1 cellular context compared by ENCODE assay signal in the genomic region with DNA sequence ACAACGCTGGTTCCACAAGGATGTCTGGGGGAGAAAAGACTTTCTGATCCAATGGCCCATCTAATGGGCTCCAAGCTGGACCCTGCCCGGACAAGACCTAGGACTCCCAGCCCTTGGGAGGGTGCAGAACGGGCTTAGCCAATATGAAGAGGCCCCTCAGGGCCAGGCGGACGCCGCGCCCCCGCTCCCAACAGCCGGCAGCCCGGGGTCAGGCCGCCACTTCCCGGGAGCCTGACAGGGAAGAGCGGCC.
TF ChIP-seq lines count a peak whose summit lies in the region.

No MANE protein-coding gene starts in this region.

TF ChIP-seq in HepG2, 621 proteins besides CTCF, POLR2A, EP300 and RAD21 (continued from another document and continues in another):
- TF ChIP-seq, protein P1, sequence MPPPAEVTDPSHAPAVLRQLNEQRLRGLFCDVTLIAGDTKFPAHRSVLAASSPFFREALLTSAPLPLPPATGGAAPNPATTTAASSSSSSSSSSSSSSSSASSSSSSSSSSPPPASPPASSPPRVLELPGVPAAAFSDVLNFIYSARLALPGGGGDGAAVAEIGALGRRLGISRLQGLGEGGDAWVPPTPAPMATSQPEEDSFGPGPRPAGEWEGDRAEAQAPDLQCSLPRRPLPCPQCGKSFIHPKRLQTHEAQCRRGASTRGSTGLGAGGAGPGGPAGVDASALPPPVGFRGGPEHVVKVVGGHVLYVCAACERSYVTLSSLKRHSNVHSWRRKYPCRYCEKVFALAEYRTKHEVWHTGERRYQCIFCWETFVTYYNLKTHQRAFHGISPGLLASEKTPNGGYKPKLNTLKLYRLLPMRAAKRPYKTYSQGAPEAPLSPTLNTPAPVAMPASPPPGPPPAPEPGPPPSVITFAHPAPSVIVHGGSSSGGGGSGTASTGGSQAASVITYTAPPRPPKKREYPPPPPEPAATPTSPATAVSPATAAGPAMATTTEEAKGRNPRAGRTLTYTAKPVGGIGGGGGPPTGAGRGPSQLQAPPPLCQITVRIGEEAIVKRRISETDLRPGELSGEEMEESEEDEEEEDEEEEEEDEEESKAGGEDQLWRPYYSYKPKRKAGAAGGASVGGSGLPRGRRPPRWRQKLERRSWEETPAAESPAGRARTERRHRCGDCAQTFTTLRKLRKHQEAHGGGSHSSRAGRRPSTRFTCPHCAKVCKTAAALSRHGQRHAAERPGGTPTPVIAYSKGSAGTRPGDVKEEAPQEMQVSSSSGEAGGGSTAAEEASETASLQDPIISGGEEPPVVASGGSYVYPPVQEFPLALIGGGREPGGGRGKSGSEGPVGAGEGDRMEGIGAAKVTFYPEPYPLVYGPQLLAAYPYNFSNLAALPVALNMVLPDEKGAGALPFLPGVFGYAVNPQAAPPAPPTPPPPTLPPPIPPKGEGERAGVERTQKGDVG (CRISPR knock-in tag; IDR thresholded peaks at IDR 0.05; ENCODE audit: borderline replicate concordance), result no peak
- TF ChIP-seq ZNF121 (CRISPR knock-in tag; IDR thresholded peaks at IDR 0.05), result no peak
- TF ChIP-seq AHR (CRISPR knock-in tag; IDR thresholded peaks at IDR 0.05), result no peak
- TF ChIP-seq ZNF446 (CRISPR knock-in tag; IDR thresholded peaks at IDR 0.05), result no peak
- no peak for TF ChIP-seq IKZF4 (CRISPR knock-in tag; IDR thresholded peaks at IDR 0.05; ENCODE audit: borderline replicate concordance, low read depth, not compliant biosample characterization)
- TF ChIP-seq TCF12 (IDR thresholded peaks at IDR 0.05), result no peak
- peak; percentile 14; the same call in 1 of the 2 replicates for TF ChIP-seq TCF12 (CRISPR knock-in tag; IDR thresholded peaks at IDR 0.05)
- TF ChIP-seq ZNF777 (CRISPR knock-in tag; IDR thresholded peaks at IDR 0.05), result no peak
- TF ChIP-seq GTF3A (CRISPR knock-in tag; conservative IDR thresholded peaks at IDR 0.05), result no peak
- TF ChIP-seq, protein P2, sequence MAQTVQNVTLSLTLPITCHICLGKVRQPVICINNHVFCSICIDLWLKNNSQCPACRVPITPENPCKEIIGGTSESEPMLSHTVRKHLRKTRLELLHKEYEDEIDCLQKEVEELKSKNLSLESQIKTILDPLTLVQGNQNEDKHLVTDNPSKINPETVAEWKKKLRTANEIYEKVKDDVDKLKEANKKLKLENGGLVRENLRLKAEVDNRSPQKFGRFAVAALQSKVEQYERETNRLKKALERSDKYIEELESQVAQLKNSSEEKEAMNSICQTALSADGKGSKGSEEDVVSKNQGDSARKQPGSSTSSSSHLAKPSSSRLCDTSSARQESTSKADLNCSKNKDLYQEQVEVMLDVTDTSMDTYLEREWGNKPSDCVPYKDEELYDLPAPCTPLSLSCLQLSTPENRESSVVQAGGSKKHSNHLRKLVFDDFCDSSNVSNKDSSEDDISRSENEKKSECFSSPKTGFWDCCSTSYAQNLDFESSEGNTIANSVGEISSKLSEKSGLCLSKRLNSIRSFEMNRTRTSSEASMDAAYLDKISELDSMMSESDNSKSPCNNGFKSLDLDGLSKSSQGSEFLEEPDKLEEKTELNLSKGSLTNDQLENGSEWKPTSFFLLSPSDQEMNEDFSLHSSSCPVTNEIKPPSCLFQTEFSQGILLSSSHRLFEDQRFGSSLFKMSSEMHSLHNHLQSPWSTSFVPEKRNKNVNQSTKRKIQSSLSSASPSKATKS (CRISPR knock-in tag; IDR thresholded peaks at IDR 0.05), result no peak
- TF ChIP-seq, protein P3, sequence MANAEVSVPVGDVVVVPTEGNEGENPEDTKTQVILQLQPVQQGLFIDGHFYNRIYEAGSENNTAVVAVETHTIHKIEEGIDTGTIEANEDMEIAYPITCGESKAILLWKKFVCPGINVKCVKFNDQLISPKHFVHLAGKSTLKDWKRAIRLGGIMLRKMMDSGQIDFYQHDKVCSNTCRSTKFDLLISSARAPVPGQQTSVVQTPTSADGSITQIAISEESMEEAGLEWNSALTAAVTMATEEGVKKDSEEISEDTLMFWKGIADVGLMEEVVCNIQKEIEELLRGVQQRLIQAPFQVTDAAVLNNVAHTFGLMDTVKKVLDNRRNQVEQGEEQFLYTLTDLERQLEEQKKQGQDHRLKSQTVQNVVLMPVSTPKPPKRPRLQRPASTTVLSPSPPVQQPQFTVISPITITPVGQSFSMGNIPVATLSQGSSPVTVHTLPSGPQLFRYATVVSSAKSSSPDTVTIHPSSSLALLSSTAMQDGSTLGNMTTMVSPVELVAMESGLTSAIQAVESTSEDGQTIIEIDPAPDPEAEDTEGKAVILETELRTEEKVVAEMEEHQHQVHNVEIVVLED (CRISPR knock-in tag; IDR thresholded peaks at IDR 0.05; ENCODE audit: borderline replicate concordance), result no peak
- no peak for TF ChIP-seq IRF2 (CRISPR knock-in tag; IDR thresholded peaks at IDR 0.05)
- TF ChIP-seq, protein P4, sequence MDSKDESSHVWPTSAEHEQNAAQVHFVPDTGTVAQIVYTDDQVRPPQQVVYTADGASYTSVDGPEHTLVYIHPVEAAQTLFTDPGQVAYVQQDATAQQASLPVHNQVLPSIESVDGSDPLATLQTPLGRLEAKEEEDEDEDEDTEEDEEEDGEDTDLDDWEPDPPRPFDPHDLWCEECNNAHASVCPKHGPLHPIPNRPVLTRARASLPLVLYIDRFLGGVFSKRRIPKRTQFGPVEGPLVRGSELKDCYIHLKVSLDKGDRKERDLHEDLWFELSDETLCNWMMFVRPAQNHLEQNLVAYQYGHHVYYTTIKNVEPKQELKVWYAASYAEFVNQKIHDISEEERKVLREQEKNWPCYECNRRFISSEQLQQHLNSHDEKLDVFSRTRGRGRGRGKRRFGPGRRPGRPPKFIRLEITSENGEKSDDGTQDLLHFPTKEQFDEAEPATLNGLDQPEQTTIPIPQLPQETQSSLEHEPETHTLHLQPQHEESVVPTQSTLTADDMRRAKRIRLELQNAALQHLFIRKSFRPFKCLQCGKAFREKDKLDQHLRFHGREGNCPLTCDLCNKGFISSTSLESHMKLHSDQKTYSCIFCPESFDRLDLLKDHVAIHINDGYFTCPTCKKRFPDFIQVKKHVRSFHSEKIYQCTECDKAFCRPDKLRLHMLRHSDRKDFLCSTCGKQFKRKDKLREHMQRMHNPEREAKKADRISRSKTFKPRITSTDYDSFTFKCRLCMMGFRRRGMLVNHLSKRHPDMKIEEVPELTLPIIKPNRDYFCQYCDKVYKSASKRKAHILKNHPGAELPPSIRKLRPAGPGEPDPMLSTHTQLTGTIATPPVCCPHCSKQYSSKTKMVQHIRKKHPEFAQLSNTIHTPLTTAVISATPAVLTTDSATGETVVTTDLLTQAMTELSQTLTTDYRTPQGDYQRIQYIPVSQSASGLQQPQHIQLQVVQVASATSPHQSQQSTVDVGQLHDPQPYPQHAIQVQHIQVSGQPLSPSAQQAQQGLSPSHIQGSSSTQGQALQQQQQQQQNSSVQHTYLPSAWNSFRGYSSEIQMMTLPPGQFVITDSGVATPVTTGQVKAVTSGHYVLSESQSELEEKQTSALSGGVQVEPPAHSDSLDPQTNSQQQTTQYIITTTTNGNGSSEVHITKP (CRISPR knock-in tag; IDR thresholded peaks at IDR 0.05; ENCODE audit: low read depth), result no peak
- no peak; the same call in 1 of the 2 replicates for TF ChIP-seq KDM5B (CRISPR knock-in tag; IDR thresholded peaks at IDR 0.05; ENCODE audit: borderline replicate concordance)
- no peak for TF ChIP-seq ZNF530 (CRISPR knock-in tag; IDR thresholded peaks at IDR 0.05; ENCODE audit: low read depth)
- TF ChIP-seq, protein P5, sequence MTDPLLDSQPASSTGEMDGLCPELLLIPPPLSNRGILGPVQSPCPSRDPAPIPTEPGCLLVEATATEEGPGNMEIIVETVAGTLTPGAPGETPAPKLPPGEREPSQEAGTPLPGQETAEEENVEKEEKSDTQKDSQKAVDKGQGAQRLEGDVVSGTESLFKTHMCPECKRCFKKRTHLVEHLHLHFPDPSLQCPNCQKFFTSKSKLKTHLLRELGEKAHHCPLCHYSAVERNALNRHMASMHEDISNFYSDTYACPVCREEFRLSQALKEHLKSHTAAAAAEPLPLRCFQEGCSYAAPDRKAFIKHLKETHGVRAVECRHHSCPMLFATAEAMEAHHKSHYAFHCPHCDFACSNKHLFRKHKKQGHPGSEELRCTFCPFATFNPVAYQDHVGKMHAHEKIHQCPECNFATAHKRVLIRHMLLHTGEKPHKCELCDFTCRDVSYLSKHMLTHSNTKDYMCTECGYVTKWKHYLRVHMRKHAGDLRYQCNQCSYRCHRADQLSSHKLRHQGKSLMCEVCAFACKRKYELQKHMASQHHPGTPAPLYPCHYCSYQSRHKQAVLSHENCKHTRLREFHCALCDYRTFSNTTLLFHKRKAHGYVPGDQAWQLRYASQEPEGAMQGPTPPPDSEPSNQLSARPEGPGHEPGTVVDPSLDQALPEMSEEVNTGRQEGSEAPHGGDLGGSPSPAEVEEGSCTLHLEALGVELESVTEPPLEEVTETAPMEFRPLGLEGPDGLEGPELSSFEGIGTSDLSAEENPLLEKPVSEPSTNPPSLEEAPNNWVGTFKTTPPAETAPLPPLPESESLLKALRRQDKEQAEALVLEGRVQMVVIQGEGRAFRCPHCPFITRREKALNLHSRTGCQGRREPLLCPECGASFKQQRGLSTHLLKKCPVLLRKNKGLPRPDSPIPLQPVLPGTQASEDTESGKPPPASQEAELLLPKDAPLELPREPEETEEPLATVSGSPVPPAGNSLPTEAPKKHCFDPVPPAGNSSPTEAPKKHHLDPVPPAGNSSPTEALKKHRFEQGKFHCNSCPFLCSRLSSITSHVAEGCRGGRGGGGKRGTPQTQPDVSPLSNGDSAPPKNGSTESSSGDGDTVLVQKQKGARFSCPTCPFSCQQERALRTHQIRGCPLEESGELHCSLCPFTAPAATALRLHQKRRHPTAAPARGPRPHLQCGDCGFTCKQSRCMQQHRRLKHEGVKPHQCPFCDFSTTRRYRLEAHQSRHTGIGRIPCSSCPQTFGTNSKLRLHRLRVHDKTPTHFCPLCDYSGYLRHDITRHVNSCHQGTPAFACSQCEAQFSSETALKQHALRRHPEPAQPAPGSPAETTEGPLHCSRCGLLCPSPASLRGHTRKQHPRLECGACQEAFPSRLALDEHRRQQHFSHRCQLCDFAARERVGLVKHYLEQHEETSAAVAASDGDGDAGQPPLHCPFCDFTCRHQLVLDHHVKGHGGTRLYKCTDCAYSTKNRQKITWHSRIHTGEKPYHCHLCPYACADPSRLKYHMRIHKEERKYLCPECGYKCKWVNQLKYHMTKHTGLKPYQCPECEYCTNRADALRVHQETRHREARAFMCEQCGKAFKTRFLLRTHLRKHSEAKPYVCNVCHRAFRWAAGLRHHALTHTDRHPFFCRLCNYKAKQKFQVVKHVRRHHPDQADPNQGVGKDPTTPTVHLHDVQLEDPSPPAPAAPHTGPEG (CRISPR knock-in tag; IDR thresholded peaks at IDR 0.05), result no peak
- 0 out of 2 replicates have a peak, but pooled peaks have one; percentile 20 for TF ChIP-seq HIVEP1 (CRISPR knock-in tag; IDR thresholded peaks at IDR 0.05)
- peak; percentile 3; the same call in 1 of the 2 replicates for TF ChIP-seq HDAC1 (CRISPR knock-in tag; IDR thresholded peaks at IDR 0.05)
- no peak for TF ChIP-seq ZNF792 (CRISPR knock-in tag; IDR thresholded peaks at IDR 0.05)
- no peak for TF ChIP-seq RARA (CRISPR knock-in tag; IDR thresholded peaks at IDR 0.05)
- TF ChIP-seq, protein P6, sequence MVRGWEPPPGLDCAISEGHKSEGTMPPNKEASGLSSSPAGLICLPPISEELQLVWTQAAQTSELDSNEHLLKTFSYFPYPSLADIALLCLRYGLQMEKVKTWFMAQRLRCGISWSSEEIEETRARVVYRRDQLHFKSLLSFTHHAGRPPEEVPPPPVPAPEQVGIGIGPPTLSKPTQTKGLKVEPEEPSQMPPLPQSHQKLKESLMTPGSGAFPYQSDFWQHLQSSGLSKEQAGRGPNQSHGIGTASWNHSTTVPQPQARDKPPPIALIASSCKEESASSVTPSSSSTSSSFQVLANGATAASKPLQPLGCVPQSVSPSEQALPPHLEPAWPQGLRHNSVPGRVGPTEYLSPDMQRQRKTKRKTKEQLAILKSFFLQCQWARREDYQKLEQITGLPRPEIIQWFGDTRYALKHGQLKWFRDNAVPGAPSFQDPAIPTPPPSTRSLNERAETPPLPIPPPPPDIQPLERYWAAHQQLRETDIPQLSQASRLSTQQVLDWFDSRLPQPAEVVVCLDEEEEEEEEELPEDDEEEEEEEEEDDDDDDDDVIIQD (CRISPR knock-in tag; IDR thresholded peaks at IDR 0.05; ENCODE audit: low read depth), result no peak
- TF ChIP-seq, protein P7, sequence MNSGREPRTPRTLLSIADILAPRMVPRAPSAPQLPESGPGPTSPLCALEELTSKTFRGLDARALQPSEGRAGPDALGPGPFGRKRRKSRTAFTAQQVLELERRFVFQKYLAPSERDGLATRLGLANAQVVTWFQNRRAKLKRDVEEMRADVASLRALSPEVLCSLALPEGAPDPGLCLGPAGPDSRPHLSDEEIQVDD (CRISPR knock-in tag; IDR thresholded peaks at IDR 0.05; ENCODE audit: borderline replicate concordance), result no peak
- TF ChIP-seq SATB2 (CRISPR knock-in tag; IDR thresholded peaks at IDR 0.05), result no peak
- TF ChIP-seq, protein P8, sequence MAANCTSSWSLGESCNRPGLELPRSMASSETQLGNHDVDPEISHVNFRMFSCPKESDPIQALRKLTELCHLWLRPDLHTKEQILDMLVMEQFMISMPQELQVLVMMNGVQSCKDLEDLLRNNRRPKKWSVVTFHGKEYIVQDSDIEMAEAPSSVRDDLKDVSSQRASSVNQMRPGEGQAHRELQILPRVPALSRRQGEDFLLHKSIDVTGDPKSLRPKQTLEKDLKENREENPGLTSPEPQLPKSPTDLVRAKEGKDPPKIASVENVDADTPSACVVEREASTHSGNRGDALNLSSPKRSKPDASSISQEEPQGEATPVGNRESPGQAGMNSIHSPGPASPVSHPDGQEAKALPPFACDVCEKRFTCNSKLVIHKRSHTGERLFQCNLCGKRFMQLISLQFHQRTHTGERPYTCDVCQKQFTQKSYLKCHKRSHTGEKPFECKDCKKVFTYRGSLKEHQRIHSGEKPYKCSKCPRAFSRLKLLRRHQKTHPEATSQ (CRISPR knock-in tag; IDR thresholded peaks at IDR 0.05; ENCODE audit: borderline replicate concordance), result 0 out of 2 replicates have a peak, but pooled peaks have one; percentile 49
- no peak for TF ChIP-seq ZNF34 (CRISPR knock-in tag; IDR thresholded peaks at IDR 0.05; ENCODE audit: borderline replicate concordance)
- TF ChIP-seq KMT2B (CRISPR knock-in tag; IDR thresholded peaks at IDR 0.05), result 0 out of 2 replicates have a peak, but pooled peaks have one; percentile 31
- no peak for TF ChIP-seq NFATC3 (CRISPR knock-in tag; IDR thresholded peaks at IDR 0.05)
- no peak for TF ChIP-seq ZNF235 (CRISPR knock-in tag; IDR thresholded peaks at IDR 0.05; ENCODE audit: borderline replicate concordance)
- no peak for TF ChIP-seq ZNF746 (CRISPR knock-in tag; IDR thresholded peaks at IDR 0.05)
- no peak for TF ChIP-seq TGIF2 (CRISPR knock-in tag; IDR thresholded peaks at IDR 0.05)
- TF ChIP-seq AKAP8 (CRISPR knock-in tag; IDR thresholded peaks at IDR 0.05), result no peak
- TF ChIP-seq NR2F2 (IDR thresholded peaks at IDR 0.05; ENCODE audit: borderline replicate concordance, low read depth), result no peak
- TF ChIP-seq, protein P9, sequence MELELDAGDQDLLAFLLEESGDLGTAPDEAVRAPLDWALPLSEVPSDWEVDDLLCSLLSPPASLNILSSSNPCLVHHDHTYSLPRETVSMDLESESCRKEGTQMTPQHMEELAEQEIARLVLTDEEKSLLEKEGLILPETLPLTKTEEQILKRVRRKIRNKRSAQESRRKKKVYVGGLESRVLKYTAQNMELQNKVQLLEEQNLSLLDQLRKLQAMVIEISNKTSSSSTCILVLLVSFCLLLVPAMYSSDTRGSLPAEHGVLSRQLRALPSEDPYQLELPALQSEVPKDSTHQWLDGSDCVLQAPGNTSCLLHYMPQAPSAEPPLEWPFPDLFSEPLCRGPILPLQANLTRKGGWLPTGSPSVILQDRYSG (CRISPR knock-in tag; IDR thresholded peaks at IDR 0.05), result no peak
- no peak for TF ChIP-seq TSC22D2 (CRISPR knock-in tag; IDR thresholded peaks at IDR 0.05; ENCODE audit: borderline replicate concordance)
- no peak for TF ChIP-seq MXD4 (CRISPR knock-in tag; IDR thresholded peaks at IDR 0.05)
- TF ChIP-seq, protein P10, sequence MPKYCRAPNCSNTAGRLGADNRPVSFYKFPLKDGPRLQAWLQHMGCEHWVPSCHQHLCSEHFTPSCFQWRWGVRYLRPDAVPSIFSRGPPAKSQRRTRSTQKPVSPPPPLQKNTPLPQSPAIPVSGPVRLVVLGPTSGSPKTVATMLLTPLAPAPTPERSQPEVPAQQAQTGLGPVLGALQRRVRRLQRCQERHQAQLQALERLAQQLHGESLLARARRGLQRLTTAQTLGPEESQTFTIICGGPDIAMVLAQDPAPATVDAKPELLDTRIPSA (CRISPR knock-in tag; IDR thresholded peaks at IDR 0.05; ENCODE audit: borderline replicate concordance), result no peak
